Comparison of ENCODE assay signal across 12 cellular contexts in the genomic region with DNA sequence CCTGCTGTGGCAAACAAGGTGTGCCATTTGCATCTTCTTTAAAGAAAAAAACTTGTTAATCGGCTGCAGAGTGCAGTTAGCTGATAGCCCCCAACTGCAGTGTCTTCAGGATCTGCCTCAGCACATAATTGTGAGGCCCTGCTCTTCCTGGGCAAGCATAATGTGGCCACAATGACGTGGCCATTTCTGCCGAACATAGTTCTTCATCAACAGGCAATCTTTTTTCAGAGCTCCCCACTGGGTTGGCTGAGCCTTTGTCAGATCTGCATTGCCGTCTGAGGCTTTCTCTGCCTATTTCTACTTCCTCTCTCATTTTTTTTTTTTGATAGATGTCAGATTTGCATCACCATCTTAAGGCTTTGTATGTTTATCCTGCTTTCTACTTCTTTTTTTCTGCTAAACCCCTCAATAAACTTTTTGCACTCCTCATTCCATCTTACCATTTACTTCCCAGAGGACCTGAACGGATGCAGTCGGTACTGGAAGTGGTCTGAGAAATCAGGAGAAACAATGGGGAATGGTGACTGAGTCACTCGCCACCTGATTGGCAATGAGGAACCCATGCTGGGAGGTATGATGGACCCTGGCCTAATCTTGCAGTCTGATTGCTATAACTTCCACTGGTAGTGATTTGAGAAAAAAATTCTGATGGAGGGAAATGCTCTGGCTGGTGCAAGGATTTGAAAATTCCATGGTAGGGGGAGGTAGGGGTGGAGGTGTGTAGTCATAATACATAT. TPM values are rescaled to one million over a fixed set of nuclear protein-coding genes. Genes with fewer than 3 reads are reported as not detected.
A peak's percentile ranks its signal among the peaks of the same experiment; 100 is the strongest.
DNase-seq lines count a peak whose midpoint lies in the region; ATAC-seq, FAIRE-seq and TF ChIP-seq lines count a peak whose summit lies in the region.
"Had no signal": no experiment of that assay in that cellular context is flagged by ENCODE, and none has a peak within 500 bp of the region (broad histone marks: within the 10 kb centered on the region; RNA-seq: fewer than 3 reads in every experiment).

No MANE protein-coding gene starts in this region.

- H3K9ac ChIP-seq in HepG2 (ENCODE audit: insufficient read depth, low read depth, low read length): no peak overlapping the region

- no TSS peak for BruUV-seq in HepG2 (replicated peaks; lab: Mats Ljungman, UMichigan)

- intact Hi-C loops in HepG2 (cut with micrococcal nuclease; ENCODE audit: unreplicated experiment): no loop called here
- intact Hi-C loops in right lobe of liver (cut with DNase I): no loop called here

- FAIRE-seq in HepG2 (lab: Jason Lieb, UNC): peak; percentile 4

- no peak for TF ChIP-seq POLR2A in HepG2 (IDR thresholded peaks at IDR 0.05; ENCODE audit: insufficient read depth in 1 of 2, low read depth in 2 of 2, low read length in 2 of 2)
- TF ChIP-seq POLR2A in right lobe of liver (IDR thresholded peaks at IDR 0.05): no peak

- no peaks in the 10 kb centered on the region for H4K20me1 ChIP-seq in HepG2 (ENCODE audit: insufficient read depth, low read length)

- in situ Hi-C loops in HepG2 (cut with HindIII; ENCODE audit: extremely low pct_ligation_motif_present, low pct_unique_long_range_greater_than_20kb): no loop called here

- POLR2A ChIA-PET in HepG2 (lab: Yijun Ruan, JAX): no interaction called here

- DNase-seq in HepG2 (ENCODE audit: low spot score) (no peak), right lobe of liver (no peak), RPMI7951 (ENCODE audit: low read depth) (peak; percentile 39), choroid plexus epithelial cell (ENCODE audit: low read depth) (peak; percentile 40), kidney glomerular epithelial cell (lab: John Stamatoyannopoulos, UW) (no peak), HCEC 1CT (no peak)
- DNase-seq: effector memory CD8-positive, alpha-beta T cell; NCI-H345; spleen; SW 1271 had no signal

- no peak overlapping the region for H3K4me3 ChIP-seq in HepG2 (replicated peaks in 1 of 3; ENCODE audit: insufficient read depth in 1 of 3, low read depth in 2 of 3, low read length in 3 of 3)
- H3K4me3 ChIP-seq in right lobe of liver: no peak overlapping the region
- H3K4me3 ChIP-seq in choroid plexus epithelial cell (ENCODE audit: low read depth, low read length): no peak overlapping the region
- H3K4me3 ChIP-seq in thymus (ENCODE audit: low read length): no peak overlapping the region
- H3K4me3 ChIP-seq: spleen had no signal

- CTCF ChIA-PET in HepG2 (lab: Yijun Ruan, JAX; ENCODE audit: low intra/inter-chr PET ratio, low total read pairs): no interaction called here

- no peaks in the 10 kb centered on the region for H3K27me3 ChIP-seq in HepG2 (ENCODE audit: control insufficient read depth in 1 of 2, insufficient read depth in 2 of 2, low read length in 2 of 2)
- H3K27me3 ChIP-seq in right lobe of liver: no peaks in the 10 kb centered on the region
- H3K27me3 ChIP-seq in thymus (ENCODE audit: control insufficient read depth, insufficient read depth): no peaks in the 10 kb centered on the region
- H3K27me3 ChIP-seq: spleen had no signal

- H3K4me2 ChIP-seq in HepG2 (ENCODE audit: low read depth, low read length): no peak overlapping the region

- H3K79me2 ChIP-seq in HepG2 (ENCODE audit: insufficient read depth, low read length): no peaks in the 10 kb centered on the region

- H3K9me3 ChIP-seq in HepG2 (ENCODE audit: low read length) (no peaks in the 10 kb centered on the region), right lobe of liver (no peaks in the 10 kb centered on the region), thymus (ENCODE audit: control insufficient read depth) (no peaks in the 10 kb centered on the region)
- H3K9me3 ChIP-seq: spleen had no signal

- TF ChIP-seq CTCF in HepG2 (CRISPR knock-in tag; IDR thresholded peaks at IDR 0.05) (no peak), right lobe of liver (IDR thresholded peaks at IDR 0.05) (no peak), choroid plexus epithelial cell (conservative IDR thresholded peaks at IDR 0.05; ENCODE audit: low read depth, low read length) (no peak)

- ATAC-seq in HepG2: no peak
- no peak for ATAC-seq in right lobe of liver
- no peak for ATAC-seq in HG03571 (IDR thresholded peaks at IDR 0.05; ENCODE audit: unreplicated experiment)
- ATAC-seq: effector memory CD8-positive, alpha-beta T cell had no signal

- H3K36me3 ChIP-seq in HepG2 (replicated peaks in 1 of 2; ENCODE audit: control insufficient read depth in 1 of 2, insufficient read depth in 2 of 2, low read length in 2 of 2): no peaks in the 10 kb centered on the region
- no peaks in the 10 kb centered on the region for H3K36me3 ChIP-seq in right lobe of liver
- H3K36me3 ChIP-seq in thymus (ENCODE audit: control insufficient read depth, insufficient read depth): no peaks in the 10 kb centered on the region
- H3K36me3 ChIP-seq: spleen had no signal

- H3K27ac ChIP-seq in HepG2 (ENCODE audit: extremely low read length, insufficient read depth, low read length): no peak overlapping the region
- no peak overlapping the region for H3K27ac ChIP-seq in right lobe of liver
- peak overlapping the region; percentile 25 for H3K27ac ChIP-seq in thymus (ENCODE audit: low read depth)
- H3K27ac ChIP-seq: spleen had no signal

- no peak overlapping the region for H2AFZ ChIP-seq in HepG2 (ENCODE audit: low read length)

- no peak for TF ChIP-seq RAD21 in HepG2 (CRISPR knock-in tag; IDR thresholded peaks at IDR 0.05)

- TF ChIP-seq EP300 in HepG2 (IDR thresholded peaks at IDR 0.05; ENCODE audit: low read depth in 2 of 2, low read length in 2 of 2) (no peak), HepG2 (CRISPR knock-in tag; IDR thresholded peaks at IDR 0.05; ENCODE audit: borderline replicate concordance) (no peak)

- H3K4me1 ChIP-seq in HepG2 (ENCODE audit: insufficient read depth, low read length) (peaks cover 29% of the 10 kb centered on the region), right lobe of liver (no peaks in the 10 kb centered on the region), thymus (ENCODE audit: control insufficient read depth, insufficient read depth, low read length) (no peaks in the 10 kb centered on the region)
- H3K4me1 ChIP-seq: spleen had no signal

- 79% methylated on average over 7 of the region's 7 CpGs for WGBS in HepG2 (ENCODE audit: low lambda C conversion rate)
- 29% methylated on average over 7 of the region's 7 CpGs for WGBS in right lobe of liver (ENCODE audit: insufficient coverage, low coverage, low lambda C conversion rate, missing lambda C conversion rate)
- 31% methylated on average over 7 of the region's 7 CpGs for WGBS in thymus

RNA-seq across cellular contexts. Expression of gene TAB3, which starts 21.2 kb away (rescaled TPM):
- total RNA-seq in HepG2 (2016; rRNA removed; fragmentation: Illumina TruSeq; extraction: Trizol): 27.2 and 35.8 TPM in 2 replicates
- total RNA-seq in HepG2 (2016; cell fraction: cytosol; rRNA removed; fragmentation: Illumina TruSeq; extraction: Trizol; ENCODE audit: low read depth): 4.2 and 5.3 TPM in 2 replicates
- total RNA-seq in HepG2 (2016; cell fraction: insoluble cytoplasmic fraction; rRNA removed; fragmentation: Illumina TruSeq; extraction: Trizol): 28.1 and 29.2 TPM in 2 replicates
- total RNA-seq in HepG2 (2016; cell fraction: membrane; rRNA removed; fragmentation: Illumina TruSeq; extraction: Trizol): 18.8 and 21.0 TPM in 2 replicates
- total RNA-seq in HepG2 (2016; cell fraction: nucleus; rRNA removed; fragmentation: Illumina TruSeq; extraction: Trizol): 39.7 and 44.2 TPM in 2 replicates
- 46.0 and 59.8 TPM in 2 replicates for polyA plus RNA-seq in HepG2 (2011; rRNA removed)
- 26.3 and 35.4 TPM in 2 replicates for polyA plus RNA-seq in HepG2 (2011; cell fraction: cytosol; rRNA removed)
- polyA plus RNA-seq in HepG2 (2011; cell fraction: nucleus; rRNA removed): 64.3 and 66.3 TPM in 2 replicates
- polyA plus RNA-seq in HepG2 (2012): 33.8 and 46.3 TPM in 2 replicates
- polyA plus RNA-seq in HepG2 (2016; cell fraction: cytosol; fragmentation: Illumina TruSeq; extraction: Trizol; ENCODE audit: low read depth): 2.9 and 3.0 TPM in 2 replicates
- polyA plus RNA-seq in HepG2 (2016; cell fraction: insoluble cytoplasmic fraction; fragmentation: Illumina TruSeq; extraction: Trizol; ENCODE audit: low read depth): 36.1 and 39.7 TPM in 2 replicates
- polyA plus RNA-seq in HepG2 (2016; cell fraction: membrane; fragmentation: Illumina TruSeq; extraction: Trizol; ENCODE audit: low read depth): 14.1 and 15.1 TPM in 2 replicates
- 82.5 and 98.3 TPM in 2 replicates for polyA plus RNA-seq in HepG2 (2016; cell fraction: nucleus; fragmentation: Illumina TruSeq; extraction: Trizol; ENCODE audit: insufficient read depth, low read depth)
- 32.7 and 35.7 TPM in 2 replicates for polyA minus RNA-seq in HepG2 (2011; rRNA and poly(A)+ RNA removed; ENCODE audit: low replicate concordance)
- polyA minus RNA-seq in HepG2 (2011; cell fraction: cytosol; rRNA and poly(A)+ RNA removed): 26.5 and 28.4 TPM in 2 replicates
- polyA minus RNA-seq in HepG2 (2011; cell fraction: nucleus; rRNA and poly(A)+ RNA removed): 91.2 and 95.0 TPM in 2 replicates
- 10 to 100 TPM; 17.1 to 38.6 (median 23.6) TPM for total RNA-seq in right lobe of liver
- total RNA-seq in RPMI7951 (2014; rRNA removed; shearing (Covaris generic)): 13.6 and 16.8 TPM in 2 replicates
- polyA plus RNA-seq in thymus: 13.6 TPM

Comparison
In these comparisons a context has a peak if more than half of its experiments do, and no peak if none do; other contexts are left out.
1. DNase-seq: peak in RPMI7951 (single experiment) and choroid plexus epithelial cell (single experiment); none in HepG2 (single experiment), right lobe of liver (0 of 3), kidney glomerular epithelial cell (single experiment) and HCEC 1CT (single experiment).